Comparison of ENCODE assay signal across 1 cellular context in genomic region chr3:98557324-98558010, GRCh38.
TF ChIP-seq lines count a peak whose summit lies in the region.

No MANE protein-coding gene starts in this region.

TF ChIP-seq in HCT116, 20 proteins besides CTCF, POLR2A, EP300 and RAD21 (continued from another document):
- no peak for TF ChIP-seq EZH2phosphoT487 (IDR thresholded peaks at IDR 0.05; ENCODE audit: borderline replicate concordance)
- 0 out of 2 replicates have a peak, but pooled peaks have one; percentile 26 for TF ChIP-seq EGR1 (IDR thresholded peaks at IDR 0.05; ENCODE audit: low read depth)
